ENCODE assay signal across 15 cellular contexts in genomic region chr1:3914911-3915310, GRCh38. TPM values are rescaled to one million over a fixed set of nuclear protein-coding genes. Genes with fewer than 3 reads are reported as not detected.
DNase-seq lines count a peak whose midpoint lies in the region; ATAC-seq and TF ChIP-seq lines count a peak whose summit lies in the region.
"Had no signal": no experiment of that assay in that cellular context is flagged by ENCODE, and none has a peak within 500 bp of the region (broad histone marks: within the 10 kb centered on the region; RNA-seq: fewer than 3 reads in every experiment).

No MANE protein-coding gene starts in this region.

- no peak overlapping the region for H2BK120ac ChIP-seq in IMR-90 (ENCODE audit: low read depth, low read length)

- H4K91ac ChIP-seq in IMR-90 (ENCODE audit: insufficient read depth, low read depth, low read length): no peak overlapping the region

- H3K27ac Mint-ChIP-seq in activated naive CD8-positive, alpha-beta T cell treated with anti-CD3 and anti-CD28 coated beads for 36 hours: no peak overlapping the region
- H3K27ac Mint-ChIP-seq: CD8-positive, alpha-beta memory T cell had no signal

- TF ChIP-seq RAD21 in IMR-90 (IDR thresholded peaks at IDR 0.05; ENCODE audit: low read length): no peak

- no peaks in the 10 kb centered on the region for H3K36me3 ChIP-seq in IMR-90 (ENCODE audit: control insufficient read depth, insufficient read depth, low read length)
- H3K36me3 ChIP-seq: BLaER1, HAP-1 had no signal

- H3K4me3 Mint-ChIP-seq in activated naive CD8-positive, alpha-beta T cell treated with anti-CD3 and anti-CD28 coated beads for 36 hours: no peak overlapping the region
- H3K4me3 Mint-ChIP-seq: CD8-positive, alpha-beta memory T cell had no signal

- H3K27ac ChIP-seq in IMR-90 (ENCODE audit: insufficient read depth, low read length): no peak overlapping the region
- H3K27ac ChIP-seq: BLaER1 had no signal

- no peak overlapping the region for H3K18ac ChIP-seq in IMR-90 (ENCODE audit: low read depth, low read length)

- no peak overlapping the region for H2BK15ac ChIP-seq in IMR-90 (ENCODE audit: low read depth, low read length)

- H3K79me1 ChIP-seq in IMR-90 (ENCODE audit: low read depth in 1 of 2, low read length in 2 of 2): no peaks in the 10 kb centered on the region

- H3K27me3 Mint-ChIP-seq in activated naive CD8-positive, alpha-beta T cell treated with anti-CD3 and anti-CD28 coated beads for 36 hours: peaks cover 7% of the 10 kb centered on the region

- no peaks in the 10 kb centered on the region for H3K4me1 Mint-ChIP-seq in activated naive CD8-positive, alpha-beta T cell treated with anti-CD3 and anti-CD28 coated beads for 36 hours

- H3K4ac ChIP-seq in IMR-90 (ENCODE audit: low read depth, low read length): no peak overlapping the region

- dilution Hi-C loops in IMR-90 (cut with HindIII; ENCODE audit: low sequenced_read_pairs, unreplicated experiment): no loop called here

- no peak overlapping the region for H3K23ac ChIP-seq in IMR-90 (ENCODE audit: low read depth, low read length)

- WGBS in IMR-90 (ENCODE audit: extremely low coverage in 2 of 2, insufficient read length in 1 of 2), 2 experiments: 77% methylated on average over 3 of the region's 14 CpGs; no CpG with 5 or more reads in 1 of the 2 experiments

- H2AK5ac ChIP-seq in IMR-90 (ENCODE audit: low read depth, low read length): no peak overlapping the region

- no peak overlapping the region for H2AK9ac ChIP-seq in IMR-90 (replicated peaks; ENCODE audit: low read depth, low read length, poor library complexity)

- in situ Hi-C loops in IMR-90 (cut with MboI; ENCODE audit: low sequenced_read_pairs): loop anchor here (25.0 kb wide), 1 partner anchor 1997 kb away; no protein-coding TSS in a partner anchor

- CTCF ChIA-PET in IMR-90 (lab: Yijun Ruan, JAX): no interaction called here

- no peak for TF ChIP-seq POLR2A in IMR-90 (IDR thresholded peaks at IDR 0.05; ENCODE audit: low read depth, low read length)

- H3K27me3 ChIP-seq in IMR-90 (ENCODE audit: control insufficient read depth, insufficient read depth, low read length): peaks cover 7% of the 10 kb centered on the region; the same call in 1 of the 2 replicates
- H3K27me3 ChIP-seq: BLaER1 had no signal

- no peak overlapping the region for H4K5ac ChIP-seq in IMR-90 (ENCODE audit: low read depth, low read length)

- no peak overlapping the region for H3K4me2 ChIP-seq in IMR-90 (ENCODE audit: low read depth, low read length)
- H3K4me2 ChIP-seq: BLaER1 had no signal

- H3K36me3 Mint-ChIP-seq in activated naive CD8-positive, alpha-beta T cell treated with anti-CD3 and anti-CD28 coated beads for 36 hours: no peaks in the 10 kb centered on the region
- H3K36me3 Mint-ChIP-seq: CD8-positive, alpha-beta memory T cell had no signal

- H3K56ac ChIP-seq in IMR-90 (ENCODE audit: extremely low read depth, insufficient read depth, low read length): no peak overlapping the region

- H3K9me1 ChIP-seq in IMR-90 (ENCODE audit: insufficient read depth, low read length): no peaks in the 10 kb centered on the region

- peak; percentile 28 for DNase-seq in activated effector memory CD4-positive, alpha-beta T cell treated with anti-CD3 and anti-CD28 coated beads, Interleukin-2, amount 50 U/mL, for 16 hours
- no peak for DNase-seq in activated effector memory CD4-positive, alpha-beta T cell treated with Interleukin-2 at 50 U/mL for 16 hours
- DNase-seq in IMR-90 (no peak), left kidney (ENCODE audit: low read depth, low spot score) (peak; percentile 38), posterior vena cava (ENCODE audit: low spot score) (peak; percentile 56)
- no peak for DNase-seq in activated naive CD8-positive, alpha-beta T cell treated with anti-CD3 and anti-CD28 coated beads for 36 hours
- DNase-seq: 8988T, AML-193, DND-41, GDM1 had no signal

- no peak overlapping the region for H2BK20ac ChIP-seq in IMR-90 (ENCODE audit: low read depth, low read length)

- no peak overlapping the region for H4K8ac ChIP-seq in IMR-90 (ENCODE audit: low read depth in 2 of 2, low read length in 2 of 2)

- H2AFZ ChIP-seq in IMR-90 (replicated peaks; ENCODE audit: low read length, poor library complexity): peak overlapping the region; percentile 7

- POLR2A ChIA-PET in IMR-90 (lab: Charles Lee; ENCODE audit: unreplicated experiment): no interaction called here

- H4K20me1 ChIP-seq in IMR-90 (ENCODE audit: insufficient read depth, low read length): no peaks in the 10 kb centered on the region
- H4K20me1 ChIP-seq: BLaER1 had no signal

- no peaks in the 10 kb centered on the region for H3K4me1 ChIP-seq in IMR-90 (ENCODE audit: control insufficient read depth, insufficient read depth, low read length)
- H3K4me1 ChIP-seq: Caco-2, HAP-1 had no signal

- BruUV-seq in IMR-90 (replicated peaks; lab: Mats Ljungman, UMichigan): no TSS peak

- intact Hi-C loops in IMR-90 (cut with micrococcal nuclease): no loop called here
- intact Hi-C loops in posterior vena cava (cut with DNase I): no loop called here

- no peak overlapping the region for H3K14ac ChIP-seq in IMR-90 (replicated peaks; ENCODE audit: low read depth, low read length)

- no peak overlapping the region for H3K4me3 ChIP-seq in IMR-90 (ENCODE audit: insufficient read depth, low read depth, low read length)
- H3K4me3 ChIP-seq: BLaER1, HAP-1 had no signal

- H3K9ac ChIP-seq in IMR-90 (ENCODE audit: low read depth, low read length): no peak overlapping the region
- H3K9ac ChIP-seq: BLaER1 had no signal

- H3K9me3 Mint-ChIP-seq in activated naive CD8-positive, alpha-beta T cell treated with anti-CD3 and anti-CD28 coated beads for 36 hours: no peaks in the 10 kb centered on the region
- H3K9me3 Mint-ChIP-seq: CD8-positive, alpha-beta memory T cell had no signal

- no peak for TF ChIP-seq CTCF in IMR-90 (conservative IDR thresholded peaks at IDR 0.05; ENCODE audit: low read depth, low read length)

- no peaks in the 10 kb centered on the region for H3K9me3 ChIP-seq in IMR-90 (ENCODE audit: control insufficient read depth, insufficient read depth, low read length)
- H3K9me3 ChIP-seq: Caco-2, HAP-1 had no signal

- no peak overlapping the region for H2BK5ac ChIP-seq in IMR-90 (ENCODE audit: low read depth, low read length, poor library complexity, severe bottlenecking)

- ATAC-seq in IMR-90 (ENCODE audit: low read depth) (no peak), GM18909 (IDR thresholded peaks at IDR 0.05; ENCODE audit: poor library complexity, unreplicated experiment) (no peak)

TF ChIP-seq in IMR-90, 13 proteins besides CTCF, POLR2A, EP300 and RAD21:
- TF ChIP-seq SMC3 (IDR thresholded peaks at IDR 0.05; ENCODE audit: low read depth, low read length) (no peak), MAZ (IDR thresholded peaks at IDR 0.05; ENCODE audit: borderline replicate concordance, low read depth, low read length) (no peak)
- TF ChIP-seq, protein P1, sequence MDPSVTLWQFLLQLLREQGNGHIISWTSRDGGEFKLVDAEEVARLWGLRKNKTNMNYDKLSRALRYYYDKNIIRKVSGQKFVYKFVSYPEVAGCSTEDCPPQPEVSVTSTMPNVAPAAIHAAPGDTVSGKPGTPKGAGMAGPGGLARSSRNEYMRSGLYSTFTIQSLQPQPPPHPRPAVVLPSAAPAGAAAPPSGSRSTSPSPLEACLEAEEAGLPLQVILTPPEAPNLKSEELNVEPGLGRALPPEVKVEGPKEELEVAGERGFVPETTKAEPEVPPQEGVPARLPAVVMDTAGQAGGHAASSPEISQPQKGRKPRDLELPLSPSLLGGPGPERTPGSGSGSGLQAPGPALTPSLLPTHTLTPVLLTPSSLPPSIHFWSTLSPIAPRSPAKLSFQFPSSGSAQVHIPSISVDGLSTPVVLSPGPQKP (IDR thresholded peaks at IDR 0.05; ENCODE audit: borderline replicate concordance, low read depth, low read length): no peak

RNA-seq across cellular contexts. Expression of gene C1orf174, which starts 14.8 kb away (rescaled TPM):
- total RNA-seq in IMR-90 (2012; rRNA removed): 45.7 and 49.7 TPM in 2 replicates
- polyA plus RNA-seq in IMR-90 (2012; rRNA removed): 22.5 and 26.7 TPM in 2 replicates
- 18.4 and 30.4 TPM in 2 replicates for polyA plus RNA-seq in IMR-90 (2012; cell fraction: cytosol; rRNA removed)
- 41.8 and 56.3 TPM in 2 replicates for polyA plus RNA-seq in IMR-90 (2012; cell fraction: nucleus; rRNA removed; ENCODE audit: low replicate concordance)
- 10 to 100 TPM; 18.7 to 20.4 TPM for total RNA-seq in posterior vena cava
- 10 to 100 TPM; 51.0 to 53.1 TPM for total RNA-seq in activated naive CD8-positive, alpha-beta T cell treated with anti-CD3 and anti-CD28 coated beads for 36 hours

RNA-seq across cellular contexts. Expression of gene DFFB, which starts 57.6 kb away (rescaled TPM):
- total RNA-seq in IMR-90 (2012; rRNA removed) (6.7 and 7.3 TPM in 2 replicates), posterior vena cava (1 to 10 TPM; 4.8 to 5.2 TPM)
- 6.5 and 8.2 TPM in 2 replicates for polyA plus RNA-seq in IMR-90 (2012; rRNA removed)
- polyA plus RNA-seq in IMR-90 (2012; cell fraction: cytosol; rRNA removed): 4.6 and 5.5 TPM in 2 replicates
- 19.8 and 20.2 TPM in 2 replicates for polyA plus RNA-seq in IMR-90 (2012; cell fraction: nucleus; rRNA removed; ENCODE audit: low replicate concordance)
- 10 to 100 TPM in 1 of 2 experiments, 1 to 10 TPM in 1; 8.8 to 11.1 TPM for total RNA-seq in activated naive CD8-positive, alpha-beta T cell treated with anti-CD3 and anti-CD28 coated beads for 36 hours

RNA-seq across cellular contexts. Expression of gene CEP104, which starts 57.9 kb away (rescaled TPM):
- total RNA-seq in IMR-90 (2012; rRNA removed) (14.3 and 20.0 TPM in 2 replicates), posterior vena cava (10 to 100 TPM; 40.1 to 57.9 TPM)
- 17.5 and 17.9 TPM in 2 replicates for polyA plus RNA-seq in IMR-90 (2012; rRNA removed)
- polyA plus RNA-seq in IMR-90 (2012; cell fraction: cytosol; rRNA removed): 5.9 and 7.6 TPM in 2 replicates
- 17.7 and 21.7 TPM in 2 replicates for polyA plus RNA-seq in IMR-90 (2012; cell fraction: nucleus; rRNA removed; ENCODE audit: low replicate concordance)
- 10 to 100 TPM; 28.8 to 40.1 TPM for total RNA-seq in activated naive CD8-positive, alpha-beta T cell treated with anti-CD3 and anti-CD28 coated beads for 36 hours

Comparison
In these comparisons a context has a peak if more than half of its experiments do, and no peak if none do; other contexts are left out.
1. DNase-seq: peak in activated effector memory CD4-positive, alpha-beta T cell treated with anti-CD3 and anti-CD28 coated beads, Interleukin-2, amount 50 U/mL, for 16 hours (single experiment), left kidney (single experiment) and posterior vena cava (single experiment); none in activated effector memory CD4-positive, alpha-beta T cell treated with Interleukin-2 at 50 U/mL for 16 hours (single experiment), IMR-90 (single experiment) and activated naive CD8-positive, alpha-beta T cell treated with anti-CD3 and anti-CD28 coated beads for 36 hours (single experiment).